ENCODE assay signal across 10 cellular contexts in the genomic region with DNA sequence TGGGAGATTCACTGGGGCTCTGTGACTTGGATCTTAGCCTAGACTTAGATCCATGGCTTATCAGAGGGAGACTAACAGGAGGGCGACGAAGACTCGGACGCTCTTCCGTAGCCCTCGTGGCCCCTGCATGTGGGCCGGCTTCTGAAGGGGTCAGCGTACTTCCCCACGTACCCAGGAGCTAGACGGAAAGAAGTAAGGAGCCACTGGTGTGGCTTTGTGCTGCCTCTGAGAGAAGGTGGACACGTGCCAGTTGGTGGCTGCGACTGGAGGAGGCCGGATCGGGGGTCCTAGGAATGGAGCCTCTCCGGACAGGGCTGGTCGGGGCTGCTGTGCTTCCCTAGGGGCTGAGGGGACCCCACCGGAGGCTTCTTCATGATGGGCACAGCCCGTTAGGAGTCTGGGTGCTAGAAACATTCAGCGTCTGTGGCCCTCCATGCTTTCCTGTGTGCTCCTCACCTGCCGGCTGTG. TPM values are rescaled to one million over a fixed set of nuclear protein-coding genes. Genes with fewer than 3 reads are reported as not detected.
DNase-seq lines count a peak whose midpoint lies in the region; ATAC-seq and TF ChIP-seq lines count a peak whose summit lies in the region.
"Had no signal": no experiment of that assay in that cellular context is flagged by ENCODE, and none has a peak within 500 bp of the region (broad histone marks: within the 10 kb centered on the region; RNA-seq: fewer than 3 reads in every experiment).

No MANE protein-coding gene starts in this region.

- peak overlapping the region; percentile 94 for H3K27ac Mint-ChIP-seq in activated CD4-positive, alpha-beta T cell treated with anti-CD3 and anti-CD28 coated beads, Interleukin-2, amount 10 ng/mL, durations not matched to agents 24 days and 14 days
- H3K27ac Mint-ChIP-seq in activated B cell treated with CpG ODN at 0.5 μM for 24 hours = peak overlapping the region; percentile 99

- no peak for ATAC-seq in activated B cell treated with CpG ODN at 0.5 μM for 24 hours (ENCODE audit: low read depth)
- ATAC-seq in thoracic aorta (ENCODE audit: insufficient number of reproducible peaks, low FRiP score, low read depth) = no peak

- CTCF ChIA-PET in activated B cell treated with CpG ODN at 0.5 μM for 24 hours (lab: Charles Lee) = interaction anchor here (2.5 to 3.1 kb wide), 2 partner anchors 31 kb away, joined by 15 to 22 read pairs; no protein-coding TSS in a partner anchor

- no peaks in the 10 kb centered on the region for H3K27me3 Mint-ChIP-seq in activated CD4-positive, alpha-beta T cell treated with anti-CD3 and anti-CD28 coated beads, Interleukin-2, amount 10 ng/mL, durations not matched to agents 24 days and 14 days
- H3K27me3 Mint-ChIP-seq in activated B cell treated with CpG ODN at 0.5 μM for 24 hours = no peaks in the 10 kb centered on the region

- H3K9me3 ChIP-seq in esophagus squamous epithelium (no peaks in the 10 kb centered on the region), thoracic aorta (no peaks in the 10 kb centered on the region)
- H3K9me3 ChIP-seq: prostate gland had no signal

- intact Hi-C loops in activated CD4-positive, alpha-beta T cell treated with anti-CD3 and anti-CD28 coated beads, Interleukin-2, amount 10 ng/mL, durations not matched to agents 24 days and 14 days (cut with micrococcal nuclease) = loop anchor here (2.0 to 5.0 kb wide), 5 partner anchors 32 to 100 kb away; partner anchors contain the start of genes CEP19, FBXO45, PIGX and WDR53
- intact Hi-C loops in activated B cell treated with CpG ODN at 0.5 μM for 24 hours (cut with micrococcal nuclease) = no loop called here
- intact Hi-C loops in esophagus squamous epithelium (cut with DNase I) = no loop called here

- H3K4me3 ChIP-seq in esophagus squamous epithelium (peak overlapping the region; percentile 35 to 71 (median 59)), thoracic aorta (peak overlapping the region; percentile 70)

- H3K27ac ChIP-seq in esophagus squamous epithelium (peak overlapping the region; percentile 33 to 87 (median 84)), thoracic aorta (no peak overlapping the region)

- no peaks in the 10 kb centered on the region for H3K36me3 ChIP-seq in esophagus squamous epithelium
- H3K36me3 ChIP-seq in thoracic aorta = no peaks in the 10 kb centered on the region
- H3K36me3 ChIP-seq: prostate gland had no signal

- TF ChIP-seq POLR2A in esophagus squamous epithelium (IDR thresholded peaks at IDR 0.05) = no peak

- DNase-seq in activated CD4-positive, alpha-beta T cell treated with anti-CD3 and anti-CD28 coated beads, Interleukin-2, amount 10 ng/mL, durations not matched to agents 24 days and 14 days = peak; percentile 73
- no peak for DNase-seq in activated CD4-positive, alpha-beta T cell treated with anti-CD3 and anti-CD28 coated beads, Interleukin-2, amount 50 U/mL, for 4 hours
- DNase-seq in activated B cell treated with CpG ODN at 0.5 μM for 24 hours (no peak), esophagus squamous epithelium (lab: John Stamatoyannopoulos, UW) (no peak), thoracic aorta (ENCODE audit: low spot score) (no peak), GDM1 (lab: John Stamatoyannopoulos, UW) (no peak), DMS 273 treated with DMSO at 0.1 percent for 48 hours (lab: John Stamatoyannopoulos, UW) (no peak)
- DNase-seq in NK-92 treated with Interleukin-12 subunit alpha and Interleukin-12 subunit beta, amount 100 ng/mL, for 24 hours (lab: John Stamatoyannopoulos, UW) = no peak
- DNase-seq: NCI-H446 had no signal

- POLR2A ChIA-PET in activated B cell treated with CpG ODN at 0.5 μM for 24 hours (lab: Charles Lee) = interaction anchor here (0.6 to 7.7 kb wide), 14 partner anchors 9 to 100 kb away, joined by 3 to 176 read pairs (median 6); partner anchors contain the start of genes CEP19, FBXO45, PAK2 and PIGX

- WGBS in esophagus squamous epithelium, 2 donors = 53% methylated on average over 8 of the region's 20 CpGs; no CpG with 5 or more reads in 1 of the 2 donors

- peaks cover 59% of the 10 kb centered on the region for H3K4me1 Mint-ChIP-seq in activated CD4-positive, alpha-beta T cell treated with anti-CD3 and anti-CD28 coated beads, Interleukin-2, amount 10 ng/mL, durations not matched to agents 24 days and 14 days
- peaks cover 79% of the 10 kb centered on the region for H3K4me1 Mint-ChIP-seq in activated B cell treated with CpG ODN at 0.5 μM for 24 hours

- peaks cover 0 to 26% (median 0%) of the 10 kb centered on the region in 4 donors for H3K27me3 ChIP-seq in esophagus squamous epithelium
- H3K27me3 ChIP-seq in thoracic aorta (replicated peaks; ENCODE audit: insufficient read depth) = no peaks in the 10 kb centered on the region

- H3K36me3 Mint-ChIP-seq in activated CD4-positive, alpha-beta T cell treated with anti-CD3 and anti-CD28 coated beads, Interleukin-2, amount 10 ng/mL, durations not matched to agents 24 days and 14 days (ENCODE audit: low read depth) = peaks cover 29% of the 10 kb centered on the region
- peaks cover 47% of the 10 kb centered on the region for H3K36me3 Mint-ChIP-seq in activated B cell treated with CpG ODN at 0.5 μM for 24 hours (ENCODE audit: low read depth)

- peak overlapping the region; percentile 86 for H3K4me3 Mint-ChIP-seq in activated CD4-positive, alpha-beta T cell treated with anti-CD3 and anti-CD28 coated beads, Interleukin-2, amount 10 ng/mL, durations not matched to agents 24 days and 14 days
- H3K4me3 Mint-ChIP-seq in activated B cell treated with CpG ODN at 0.5 μM for 24 hours = peak overlapping the region; percentile 90

- TF ChIP-seq CTCF in activated B cell treated with CpG ODN at 0.5 μM for 24 hours (IDR thresholded peaks at IDR 0.05) = no peak
- no peak for TF ChIP-seq CTCF in esophagus squamous epithelium (IDR thresholded peaks at IDR 0.05)
- TF ChIP-seq CTCF in thoracic aorta (IDR thresholded peaks at IDR 0.05) = no peak

- no peaks in the 10 kb centered on the region for H3K9me3 Mint-ChIP-seq in activated CD4-positive, alpha-beta T cell treated with anti-CD3 and anti-CD28 coated beads, Interleukin-2, amount 10 ng/mL, durations not matched to agents 24 days and 14 days
- H3K9me3 Mint-ChIP-seq in activated B cell treated with CpG ODN at 0.5 μM for 24 hours = no peaks in the 10 kb centered on the region

- H3K4me1 ChIP-seq in esophagus squamous epithelium (peaks cover 0 to 35% (median 11%) of the 10 kb centered on the region in 3 donors), thoracic aorta (ENCODE audit: control insufficient read depth in 1 of 2, low read depth in 2 of 2) (peaks cover 0 to 9% of the 10 kb centered on the region in 2 donors)
- H3K4me1 ChIP-seq: prostate gland had no signal

RNA-seq across cellular contexts. Expression of gene NRROS, which starts 1.0 kb away (rescaled TPM):
- 38.2 and 39.0 TPM in 2 replicates for total RNA-seq in activated CD4-positive, alpha-beta T cell treated with anti-CD3 and anti-CD28 coated beads, Interleukin-2, amount 10 ng/mL, durations not matched to agents 24 days and 14 days
- total RNA-seq in activated B cell treated with CpG ODN at 0.5 μM for 24 hours = 88.5 and 92.4 TPM in 2 replicates
- 1 to 10 TPM in 1 of 4 donors, under 1 TPM in 2, not detected in 1; 0.18 to 4.8 (median 0.70) TPM for total RNA-seq in esophagus squamous epithelium
- total RNA-seq in thoracic aorta = 10 to 100 TPM in 1 of 2 donors, 1 to 10 TPM in 1; 4.7 to 17.9 TPM

Comparison
In these comparisons a context has a peak if more than half of its experiments do, and no peak if none do; other contexts are left out.
1. H3K27ac ChIP-seq: peak in esophagus squamous epithelium (4 of 4); none in thoracic aorta (0 of 2).